7 cellular contexts compared by ENCODE assay signal in the genomic region with DNA sequence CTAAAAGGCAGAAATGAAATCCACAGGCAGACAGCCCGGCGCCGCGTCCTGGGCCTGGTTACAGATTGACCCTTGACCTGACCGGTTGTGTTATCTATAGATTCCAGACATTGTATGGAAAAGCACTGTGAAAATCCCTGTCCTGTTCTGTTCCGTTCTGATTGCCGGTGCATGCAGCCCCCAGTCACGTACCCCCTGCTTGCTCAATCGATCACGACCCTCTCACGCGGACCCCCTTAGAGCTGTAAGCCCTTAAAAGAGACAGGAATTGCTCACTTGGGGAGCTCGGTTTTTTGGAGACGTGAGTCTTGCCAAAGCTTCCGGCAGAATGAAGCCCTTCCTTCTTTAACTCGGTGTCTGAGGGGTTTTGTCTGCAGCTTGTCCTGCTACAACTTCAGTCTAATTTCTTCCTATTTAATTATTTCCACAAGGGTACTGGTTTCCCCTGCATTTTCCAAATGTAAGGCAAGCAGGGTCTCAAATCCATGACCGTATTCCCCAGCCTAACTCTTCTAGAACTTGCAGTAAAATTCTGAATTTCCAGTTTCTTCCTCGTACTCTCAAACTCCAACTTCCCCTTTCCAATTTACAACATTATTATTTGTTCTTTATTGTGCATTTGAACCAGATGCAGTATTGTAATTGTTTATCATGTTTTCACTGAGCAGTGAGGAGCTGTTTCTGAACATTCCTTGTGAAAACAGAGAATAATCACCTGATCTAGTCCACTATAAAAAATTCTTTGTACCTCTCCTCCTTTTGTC. TPM values are rescaled to one million over a fixed set of nuclear protein-coding genes. Genes with fewer than 3 reads are reported as not detected.
DNase-seq lines count a peak whose midpoint lies in the region; ATAC-seq, FAIRE-seq and TF ChIP-seq lines count a peak whose summit lies in the region.
"Not testable (repeated sequence)": the region's sequence is repeated elsewhere in the genome, so short reads cannot be mapped to it uniquely, and the experiment has no call there.

No MANE protein-coding gene starts in this region.

- not testable (repeated sequence) for H3K36me3 ChIP-seq in ES-I3 (ENCODE audit: insufficient read depth, low read length); Karpas-422 (ENCODE audit: insufficient read depth, low read length); psoas muscle (ENCODE audit: insufficient read depth in 1 of 2, low read depth in 1 of 2)
- H3K36me3 ChIP-seq in HepG2 (replicated peaks in 1 of 2; ENCODE audit: control insufficient read depth in 1 of 2, insufficient read depth in 2 of 2, low read length in 2 of 2): peaks cover 2 to 10% of the 10 kb centered on the region in 2 experiments; a peak in 3 of 5 replicates

- H3K9me3 ChIP-seq in ES-I3 (ENCODE audit: control insufficient read depth, insufficient read depth, low read length): peaks cover 10% of the 10 kb centered on the region
- H3K9me3 ChIP-seq in Karpas-422 (ENCODE audit: low read length); HepG2 (ENCODE audit: low read length); psoas muscle: not testable (repeated sequence)

- ATAC-seq in T-cell (replicated peaks in 1 of 4); psoas muscle: not testable (repeated sequence)
- peak; percentile 17; the same call in 1 of the 3 replicates for ATAC-seq in HepG2

- not testable (repeated sequence) for H4K20me1 ChIP-seq in Karpas-422 (ENCODE audit: insufficient read depth, low read depth, low read length); HepG2 (ENCODE audit: insufficient read depth, low read length)

- peak; percentile 94 for FAIRE-seq in HepG2 (lab: Jason Lieb, UNC)

- POLR2A ChIA-PET in T-cell (lab: Charles Lee): interaction anchor here in 1 of 2 donors (1.0 kb wide), 1 partner anchor 83 kb away, joined by 3 read pairs; no protein-coding TSS in a partner anchor
- POLR2A ChIA-PET in HepG2 (lab: Yijun Ruan, JAX): interaction anchor here (0.9 kb wide), 1 partner anchor 41 kb away, joined by 4 read pairs; no protein-coding TSS in a partner anchor

- in situ Hi-C loops in HepG2 (cut with HindIII; ENCODE audit: extremely low pct_ligation_motif_present, low pct_unique_long_range_greater_than_20kb): not testable (repeated sequence)

- not testable (repeated sequence) for H2AFZ ChIP-seq in Karpas-422 (ENCODE audit: low read length); HepG2 (ENCODE audit: low read length)

- H3K4me1 ChIP-seq in ES-I3 (ENCODE audit: insufficient read depth, low read length); Karpas-422 (ENCODE audit: low read length); HepG2 (ENCODE audit: insufficient read depth, low read length); psoas muscle: not testable (repeated sequence)

- BruUV-seq in HepG2 (replicated peaks; lab: Mats Ljungman, UMichigan): TSS peak; percentile 92

- H3K4me3 ChIP-seq in Karpas-422 (ENCODE audit: low read length) (peak overlapping the region; percentile 40; the same call in 1 of the 2 replicates), HepG2 (replicated peaks in 1 of 3; ENCODE audit: insufficient read depth in 1 of 3, low read depth in 2 of 3, low read length in 3 of 3) (peak overlapping the region; percentile 55 to 59 (median 57)), psoas muscle (peak overlapping the region; percentile 44)

- WGBS in HepG2 (ENCODE audit: low lambda C conversion rate): 9% methylated on average over 13 of the region's 18 CpGs
- 56 to 87% (median 57%) methylated on average over 12 to 13 of the region's 18 CpGs for WGBS in psoas muscle, 3 donors

- TF ChIP-seq CTCF in endothelial cell (IDR thresholded peaks at IDR 0.05; ENCODE audit: unreplicated experiment); HepG2 (CRISPR knock-in tag; IDR thresholded peaks at IDR 0.05); psoas muscle (IDR thresholded peaks at IDR 0.05): not testable (repeated sequence)

- not testable (repeated sequence) for TF ChIP-seq POLR2A in HepG2 (IDR thresholded peaks at IDR 0.05; ENCODE audit: insufficient read depth in 1 of 2, low read depth in 2 of 2, low read length in 2 of 2)

- H3K9me2 ChIP-seq in Karpas-422 (replicated peaks; ENCODE audit: insufficient read depth, low read length): not testable (repeated sequence)

- H3K27me3 Mint-ChIP-seq in T-cell; activated naive CD4-positive, alpha-beta T cell treated with anti-CD3 and anti-CD28 coated beads, Interleukin-2, amount 50 U/mL, for 24 hours; endothelial cell (ENCODE audit: unreplicated experiment): not testable (repeated sequence)

- H3K27me3 ChIP-seq in Karpas-422 (ENCODE audit: low read length); HepG2 (ENCODE audit: control insufficient read depth in 1 of 2, insufficient read depth in 2 of 2, low read length in 2 of 2); psoas muscle (ENCODE audit: insufficient read depth in 3 of 3, low read length in 2 of 3): not testable (repeated sequence)

- H3K9ac ChIP-seq in ES-I3 (ENCODE audit: low read depth, low read length) (peak overlapping the region; percentile 37; the same call in 1 of the 2 replicates), HepG2 (ENCODE audit: insufficient read depth, low read depth, low read length) (peak overlapping the region; percentile 34; the same call in 1 of the 2 replicates)
- H3K9ac ChIP-seq in Karpas-422 (ENCODE audit: low read length): not testable (repeated sequence)

- not testable (repeated sequence) for H3K4me1 Mint-ChIP-seq in T-cell; endothelial cell (ENCODE audit: unreplicated experiment)
- peaks cover 11% of the 10 kb centered on the region for H3K4me1 Mint-ChIP-seq in activated naive CD4-positive, alpha-beta T cell treated with anti-CD3 and anti-CD28 coated beads, Interleukin-2, amount 50 U/mL, for 24 hours

- H3K79me2 ChIP-seq in Karpas-422 (ENCODE audit: low read length): peaks cover 19% of the 10 kb centered on the region
- not testable (repeated sequence) for H3K79me2 ChIP-seq in HepG2 (ENCODE audit: insufficient read depth, low read length)

- H3K27ac Mint-ChIP-seq in T-cell (peak overlapping the region; percentile 40 to 76), endothelial cell (ENCODE audit: unreplicated experiment) (peak overlapping the region; percentile 93)
- peak overlapping the region; percentile 89 for H3K27ac Mint-ChIP-seq in activated naive CD4-positive, alpha-beta T cell treated with anti-CD3 and anti-CD28 coated beads, Interleukin-2, amount 50 U/mL, for 24 hours

- TF ChIP-seq EP300 in HepG2 (IDR thresholded peaks at IDR 0.05; ENCODE audit: low read depth in 2 of 2, low read length in 2 of 2); HepG2 (CRISPR knock-in tag; IDR thresholded peaks at IDR 0.05; ENCODE audit: borderline replicate concordance): not testable (repeated sequence)

- H3K27ac ChIP-seq in Karpas-422 (ENCODE audit: low read length); psoas muscle: not testable (repeated sequence)
- peak overlapping the region; percentile 44 for H3K27ac ChIP-seq in HepG2 (ENCODE audit: extremely low read length, insufficient read depth, low read length)

- H3K36me3 Mint-ChIP-seq in T-cell: peaks cover 23% of the 10 kb centered on the region
- peaks cover 18% of the 10 kb centered on the region for H3K36me3 Mint-ChIP-seq in activated naive CD4-positive, alpha-beta T cell treated with anti-CD3 and anti-CD28 coated beads, Interleukin-2, amount 50 U/mL, for 24 hours
- peaks cover 39% of the 10 kb centered on the region for H3K36me3 Mint-ChIP-seq in endothelial cell (ENCODE audit: low read depth, unreplicated experiment)

- intact Hi-C loops in HepG2 (cut with micrococcal nuclease; ENCODE audit: unreplicated experiment): not testable (repeated sequence)
- intact Hi-C loops in psoas muscle (cut with DNase I): loop anchor here in 1 of 2 donors (5.0 kb wide), 1 partner anchor 40 kb away; no protein-coding TSS in a partner anchor

- not testable (repeated sequence) for TF ChIP-seq RAD21 in HepG2 (CRISPR knock-in tag; IDR thresholded peaks at IDR 0.05)

- not testable (repeated sequence) for DNase-seq in Karpas-422; T-cell; endothelial cell (ENCODE audit: low spot score); HepG2 (ENCODE audit: low spot score); psoas muscle

- CTCF ChIA-PET in T-cell (lab: Charles Lee); HepG2 (lab: Yijun Ruan, JAX; ENCODE audit: low intra/inter-chr PET ratio, low total read pairs): not testable (repeated sequence)

- peak overlapping the region; percentile 42 for H3K4me2 ChIP-seq in Karpas-422 (ENCODE audit: low read depth, low read length, poor library complexity, severe bottlenecking)
- H3K4me2 ChIP-seq in HepG2 (ENCODE audit: low read depth, low read length): peak overlapping the region; percentile 68

- H3K4me3 Mint-ChIP-seq in T-cell (peak overlapping the region; percentile 70 to 86 (median 84)), endothelial cell (ENCODE audit: unreplicated experiment) (peak overlapping the region; percentile 96)
- H3K4me3 Mint-ChIP-seq in activated naive CD4-positive, alpha-beta T cell treated with anti-CD3 and anti-CD28 coated beads, Interleukin-2, amount 50 U/mL, for 24 hours: peak overlapping the region; percentile 94

- H3K9me3 Mint-ChIP-seq in T-cell (peaks cover under 1 to 11% (median 8%) of the 10 kb centered on the region in 3 donors), endothelial cell (ENCODE audit: unreplicated experiment) (peaks cover 12% of the 10 kb centered on the region)
- H3K9me3 Mint-ChIP-seq in activated naive CD4-positive, alpha-beta T cell treated with anti-CD3 and anti-CD28 coated beads, Interleukin-2, amount 50 U/mL, for 24 hours: not testable (repeated sequence)

RNA-seq across cellular contexts. Expression of gene ZNF669, which starts 23.5 kb away (rescaled TPM):
- total RNA-seq in Karpas-422 (2014; rRNA removed; shearing (Covaris generic); ENCODE audit: low replicate concordance): 8.4 and 22.3 TPM in 2 replicates
- total RNA-seq in T-cell (10 to 100 TPM; 11.0 to 13.7 (median 12.8) TPM), endothelial cell (ENCODE audit: unreplicated experiment) (21.7 TPM), HepG2 (2016; rRNA removed; fragmentation: Illumina TruSeq; extraction: Trizol) (13.6 and 14.6 TPM in 2 replicates), psoas muscle (1 to 10 TPM; 1.3 to 3.0 (median 2.6) TPM)
- total RNA-seq in HepG2 (2016; cell fraction: cytosol; rRNA removed; fragmentation: Illumina TruSeq; extraction: Trizol; ENCODE audit: low read depth): 2.4 and 3.5 TPM in 2 replicates
- 10.6 and 14.2 TPM in 2 replicates for total RNA-seq in HepG2 (2016; cell fraction: insoluble cytoplasmic fraction; rRNA removed; fragmentation: Illumina TruSeq; extraction: Trizol)
- 5.9 and 7.8 TPM in 2 replicates for total RNA-seq in HepG2 (2016; cell fraction: membrane; rRNA removed; fragmentation: Illumina TruSeq; extraction: Trizol)
- 9.1 and 11.4 TPM in 2 replicates for total RNA-seq in HepG2 (2016; cell fraction: nucleus; rRNA removed; fragmentation: Illumina TruSeq; extraction: Trizol)
- polyA plus RNA-seq in HepG2 (2011; rRNA removed) (2.8 and 3.1 TPM in 2 replicates), psoas muscle (1 to 10 TPM; 2.5 to 3.7 (median 2.7) TPM)
- 1.6 and 2.7 TPM in 2 replicates for polyA plus RNA-seq in HepG2 (2011; cell fraction: cytosol; rRNA removed)
- polyA plus RNA-seq in HepG2 (2011; cell fraction: nucleus; rRNA removed): 1.7 and 1.8 TPM in 2 replicates
- 3.2 and 4.3 TPM in 2 replicates for polyA plus RNA-seq in HepG2 (2012)
- polyA plus RNA-seq in HepG2 (2016; cell fraction: cytosol; fragmentation: Illumina TruSeq; extraction: Trizol; ENCODE audit: low read depth): 0.65 and 0.85 TPM in 2 replicates
- 6.7 and 7.5 TPM in 2 replicates for polyA plus RNA-seq in HepG2 (2016; cell fraction: insoluble cytoplasmic fraction; fragmentation: Illumina TruSeq; extraction: Trizol; ENCODE audit: low read depth)
- 0.85 and 1.5 TPM in 2 replicates for polyA plus RNA-seq in HepG2 (2016; cell fraction: membrane; fragmentation: Illumina TruSeq; extraction: Trizol; ENCODE audit: low read depth)
- 4.8 and 6.8 TPM in 2 replicates for polyA plus RNA-seq in HepG2 (2016; cell fraction: nucleus; fragmentation: Illumina TruSeq; extraction: Trizol; ENCODE audit: insufficient read depth, low read depth)
- 5.8 and 7.0 TPM in 2 replicates for polyA minus RNA-seq in HepG2 (2011; rRNA and poly(A)+ RNA removed; ENCODE audit: low replicate concordance)
- 3.7 and 4.6 TPM in 2 replicates for polyA minus RNA-seq in HepG2 (2011; cell fraction: cytosol; rRNA and poly(A)+ RNA removed)
- polyA minus RNA-seq in HepG2 (2011; cell fraction: nucleus; rRNA and poly(A)+ RNA removed): 9.9 and 10.7 TPM in 2 replicates

RNA-seq across cellular contexts. Expression of gene ZNF124, which starts 44.1 kb away (rescaled TPM):
- total RNA-seq in Karpas-422 (2014; rRNA removed; shearing (Covaris generic); ENCODE audit: low replicate concordance): 46.0 and 75.6 TPM in 2 replicates
- total RNA-seq in T-cell (10 to 100 TPM; 17.0 to 22.1 (median 18.3) TPM), endothelial cell (ENCODE audit: unreplicated experiment) (138 TPM), HepG2 (2016; rRNA removed; fragmentation: Illumina TruSeq; extraction: Trizol) (102 and 134 TPM in 2 replicates), psoas muscle (10 to 100 TPM in 1 of 4 donors, 1 to 10 TPM in 3; 6.8 to 10.9 (median 9.1) TPM)
- total RNA-seq in HepG2 (2016; cell fraction: cytosol; rRNA removed; fragmentation: Illumina TruSeq; extraction: Trizol; ENCODE audit: low read depth): 749 and 855 TPM in 2 replicates
- total RNA-seq in HepG2 (2016; cell fraction: insoluble cytoplasmic fraction; rRNA removed; fragmentation: Illumina TruSeq; extraction: Trizol): 96.3 and 132 TPM in 2 replicates
- 583 and 722 TPM in 2 replicates for total RNA-seq in HepG2 (2016; cell fraction: membrane; rRNA removed; fragmentation: Illumina TruSeq; extraction: Trizol)
- 58.8 and 62.6 TPM in 2 replicates for total RNA-seq in HepG2 (2016; cell fraction: nucleus; rRNA removed; fragmentation: Illumina TruSeq; extraction: Trizol)
- polyA plus RNA-seq in HepG2 (2011; rRNA removed) (6.3 and 9.7 TPM in 2 replicates), psoas muscle (1 to 10 TPM; 1.1 to 3.8 (median 1.4) TPM)
- 4.1 and 5.0 TPM in 2 replicates for polyA plus RNA-seq in HepG2 (2011; cell fraction: cytosol; rRNA removed)
- polyA plus RNA-seq in HepG2 (2011; cell fraction: nucleus; rRNA removed): 7.2 and 7.3 TPM in 2 replicates
- 6.6 and 7.3 TPM in 2 replicates for polyA plus RNA-seq in HepG2 (2012)
- 2.1 and 2.6 TPM in 2 replicates for polyA plus RNA-seq in HepG2 (2016; cell fraction: cytosol; fragmentation: Illumina TruSeq; extraction: Trizol; ENCODE audit: low read depth)
- polyA plus RNA-seq in HepG2 (2016; cell fraction: insoluble cytoplasmic fraction; fragmentation: Illumina TruSeq; extraction: Trizol; ENCODE audit: low read depth): 17.0 and 18.3 TPM in 2 replicates
- polyA plus RNA-seq in HepG2 (2016; cell fraction: membrane; fragmentation: Illumina TruSeq; extraction: Trizol; ENCODE audit: low read depth): 3.8 and 4.0 TPM in 2 replicates
- polyA plus RNA-seq in HepG2 (2016; cell fraction: nucleus; fragmentation: Illumina TruSeq; extraction: Trizol; ENCODE audit: insufficient read depth, low read depth): 24.6 and 31.3 TPM in 2 replicates
- polyA minus RNA-seq in HepG2 (2011; rRNA and poly(A)+ RNA removed; ENCODE audit: low replicate concordance): 41.2 and 57.5 TPM in 2 replicates
- polyA minus RNA-seq in HepG2 (2011; cell fraction: cytosol; rRNA and poly(A)+ RNA removed): 107 and 109 TPM in 2 replicates
- 61.2 and 76.6 TPM in 2 replicates for polyA minus RNA-seq in HepG2 (2011; cell fraction: nucleus; rRNA and poly(A)+ RNA removed)

RNA-seq across cellular contexts. Expression of gene ZNF670, which starts 49.1 kb away (rescaled TPM):
- 5.7 and 20.0 TPM in 2 replicates for total RNA-seq in Karpas-422 (2014; rRNA removed; shearing (Covaris generic); ENCODE audit: low replicate concordance)
- total RNA-seq in T-cell (1 to 10 TPM in 3 of 5 donors, under 1 TPM in 2; 0.78 to 2.5 (median 1.7) TPM), endothelial cell (ENCODE audit: unreplicated experiment) (9.7 TPM), HepG2 (2016; rRNA removed; fragmentation: Illumina TruSeq; extraction: Trizol) (10.9 and 15.2 TPM in 2 replicates), psoas muscle (under 1 TPM; 0.83 to 0.96 (median 0.91) TPM)
- 3.3 and 4.0 TPM in 2 replicates for total RNA-seq in HepG2 (2016; cell fraction: cytosol; rRNA removed; fragmentation: Illumina TruSeq; extraction: Trizol; ENCODE audit: low read depth)
- total RNA-seq in HepG2 (2016; cell fraction: insoluble cytoplasmic fraction; rRNA removed; fragmentation: Illumina TruSeq; extraction: Trizol): 10.9 and 17.3 TPM in 2 replicates
- total RNA-seq in HepG2 (2016; cell fraction: membrane; rRNA removed; fragmentation: Illumina TruSeq; extraction: Trizol): 6.3 and 7.0 TPM in 2 replicates
- 6.2 and 8.1 TPM in 2 replicates for total RNA-seq in HepG2 (2016; cell fraction: nucleus; rRNA removed; fragmentation: Illumina TruSeq; extraction: Trizol)
- polyA plus RNA-seq in HepG2 (2011; rRNA removed) (3.1 and 4.2 TPM in 2 replicates), psoas muscle (1 to 10 TPM in 1 of 3 donors, under 1 TPM in 2; 0.63 to 1.6 (median 0.66) TPM)
- 1.2 and 1.4 TPM in 2 replicates for polyA plus RNA-seq in HepG2 (2011; cell fraction: cytosol; rRNA removed)
- 2.3 and 2.7 TPM in 2 replicates for polyA plus RNA-seq in HepG2 (2011; cell fraction: nucleus; rRNA removed)
- polyA plus RNA-seq in HepG2 (2012): 6.0 and 9.2 TPM in 2 replicates
- 0.41 and 0.53 TPM in 2 replicates for polyA plus RNA-seq in HepG2 (2016; cell fraction: cytosol; fragmentation: Illumina TruSeq; extraction: Trizol; ENCODE audit: low read depth)
- 13.4 and 14.2 TPM in 2 replicates for polyA plus RNA-seq in HepG2 (2016; cell fraction: insoluble cytoplasmic fraction; fragmentation: Illumina TruSeq; extraction: Trizol; ENCODE audit: low read depth)
- 2.0 and 2.3 TPM in 2 replicates for polyA plus RNA-seq in HepG2 (2016; cell fraction: membrane; fragmentation: Illumina TruSeq; extraction: Trizol; ENCODE audit: low read depth)
- 5.8 and 7.7 TPM in 2 replicates for polyA plus RNA-seq in HepG2 (2016; cell fraction: nucleus; fragmentation: Illumina TruSeq; extraction: Trizol; ENCODE audit: insufficient read depth, low read depth)
- 0.82 and 2.0 TPM in 2 replicates for polyA minus RNA-seq in HepG2 (2011; rRNA and poly(A)+ RNA removed; ENCODE audit: low replicate concordance)
- polyA minus RNA-seq in HepG2 (2011; cell fraction: cytosol; rRNA and poly(A)+ RNA removed): 4.1 and 4.4 TPM in 2 replicates
- 14.9 and 16.4 TPM in 2 replicates for polyA minus RNA-seq in HepG2 (2011; cell fraction: nucleus; rRNA and poly(A)+ RNA removed)
